1 cellular context compared by ENCODE assay signal in genomic region chr9:35606138-35606504, GRCh38.
A peak's percentile ranks its signal among the peaks of the same experiment; 100 is the strongest.
TF ChIP-seq lines count a peak whose summit lies in the region.

No MANE protein-coding gene starts in this region.

TF ChIP-seq in K562, 482 proteins besides CTCF, POLR2A, EP300 and RAD21:
- peak in 1 of 2 experiments; percentile 17; a peak in 1 of 4 replicates for TF ChIP-seq SIN3A (IDR thresholded peaks at IDR 0.05; ENCODE audit: borderline replicate concordance in 2 of 2, control insufficient read depth in 1 of 2, low read depth in 2 of 2, low read length in 2 of 2)
- no peak for TF ChIP-seq CSDE1 (IDR thresholded peaks at IDR 0.05)
- no peak for TF ChIP-seq EHMT2 (IDR thresholded peaks at IDR 0.05)
